In genomic region chr12:110950867-110951266, GRCh38 we compare ENCODE assay signal across 5 cellular contexts. TPM values are rescaled to one million over a fixed set of nuclear protein-coding genes. Genes with fewer than 3 reads are reported as not detected.
"Had no signal": no experiment of that assay in that cellular context is flagged by ENCODE, and none has a peak within 500 bp of the region (broad histone marks: within the 10 kb centered on the region; RNA-seq: fewer than 3 reads in every experiment).

No MANE protein-coding gene starts in this region.

RNA-seq across cellular contexts. Expression of gene MYL2, which starts 30.5 kb away (rescaled TPM):
- total RNA-seq: HepG2, HT-29, HT1080, IMR-90, K562 had no signal
- polyA plus RNA-seq: HepG2, IMR-90, K562 had no signal
